In genomic region chr17:17568772-17569195, GRCh38 we compare ENCODE assay signal across 8 cellular contexts. TPM values are rescaled to one million over a fixed set of nuclear protein-coding genes. Genes with fewer than 3 reads are reported as not detected.
A peak's percentile ranks its signal among the peaks of the same experiment; 100 is the strongest.
DNase-seq lines count a peak whose midpoint lies in the region; ATAC-seq and TF ChIP-seq lines count a peak whose summit lies in the region.

No MANE protein-coding gene starts in this region.

- no peaks in the 10 kb centered on the region for H3K9me3 Mint-ChIP-seq in activated CD4-positive, alpha-beta T cell treated with anti-CD3 and anti-CD28 coated beads, Interleukin-2, amount 10 ng/mL, durations not matched to agents 7 days and 5 days

- POLR2A ChIA-PET in activated CD4-positive, alpha-beta T cell treated with anti-CD3 and anti-CD28 coated beads, Interleukin-2, amount 10 ng/mL, durations not matched to agents 7 days and 5 days (lab: Charles Lee): no interaction called here

- no peaks in the 10 kb centered on the region for H3K36me3 Mint-ChIP-seq in activated CD4-positive, alpha-beta T cell treated with anti-CD3 and anti-CD28 coated beads, Interleukin-2, amount 10 ng/mL, durations not matched to agents 7 days and 5 days (ENCODE audit: low read depth)

- no peak overlapping the region for H3K4me3 Mint-ChIP-seq in activated CD4-positive, alpha-beta T cell treated with anti-CD3 and anti-CD28 coated beads, Interleukin-2, amount 10 ng/mL, durations not matched to agents 7 days and 5 days

- H3K27ac ChIP-seq in effector memory CD4-positive, alpha-beta T cell (ENCODE audit: insufficient read depth, low read length, poor library complexity, severe bottlenecking): no peak overlapping the region
- no peak overlapping the region for H3K27ac ChIP-seq in suprapubic skin

- no peaks in the 10 kb centered on the region for H3K4me1 ChIP-seq in effector memory CD4-positive, alpha-beta T cell (ENCODE audit: control insufficient read depth, insufficient read depth, low read length, poor library complexity, severe bottlenecking)
- peaks cover 52% of the 10 kb centered on the region for H3K4me1 ChIP-seq in suprapubic skin

- H3K27me3 ChIP-seq in effector memory CD4-positive, alpha-beta T cell (replicated peaks; ENCODE audit: control insufficient read depth, insufficient read depth, low read length, poor library complexity, severe bottlenecking): no peaks in the 10 kb centered on the region
- no peaks in the 10 kb centered on the region for H3K27me3 ChIP-seq in suprapubic skin

- H3K27ac Mint-ChIP-seq in activated CD4-positive, alpha-beta T cell treated with anti-CD3 and anti-CD28 coated beads, Interleukin-2, amount 10 ng/mL, durations not matched to agents 7 days and 5 days: no peak overlapping the region

- CTCF ChIA-PET in activated CD4-positive, alpha-beta T cell treated with anti-CD3 and anti-CD28 coated beads, Interleukin-2, amount 10 ng/mL, durations not matched to agents 7 days and 5 days (lab: Charles Lee): interaction anchor here (0.6 to 2.1 kb wide), 9 partner anchors 9 to 215 kb away, joined by 3 to 8 read pairs (median 4); no protein-coding TSS in a partner anchor

- TF ChIP-seq EP300 in suprapubic skin (IDR thresholded peaks at IDR 0.05): no peak

- H3K4me1 Mint-ChIP-seq in activated CD4-positive, alpha-beta T cell treated with anti-CD3 and anti-CD28 coated beads, Interleukin-2, amount 10 ng/mL, durations not matched to agents 7 days and 5 days: no peaks in the 10 kb centered on the region

- no peaks in the 10 kb centered on the region for H3K36me3 ChIP-seq in effector memory CD4-positive, alpha-beta T cell (ENCODE audit: control insufficient read depth, insufficient read depth, low read length)
- no peaks in the 10 kb centered on the region for H3K36me3 ChIP-seq in suprapubic skin

- TF ChIP-seq POLR2A in suprapubic skin (IDR thresholded peaks at IDR 0.05): no peak

- DNase-seq in NCI-H1417 (lab: John Stamatoyannopoulos, UW): peak; percentile 10 to 47 (median 23)
- DNase-seq in NCI-H1417 treated with DMSO at 0.1 percent for 48 hours (lab: John Stamatoyannopoulos, UW): no peak
- peak; percentile 50 for DNase-seq in NCI-H1694 (lab: John Stamatoyannopoulos, UW)
- peak; percentile 64 for DNase-seq in activated CD4-positive, alpha-beta T cell treated with anti-CD3 and anti-CD28 coated beads, Interleukin-2, amount 10 ng/mL, durations not matched to agents 7 days and 5 days
- DNase-seq in effector memory CD4-positive, alpha-beta T cell: peak; percentile 6 to 27 (median 9)
- peak; percentile 49 for DNase-seq in myocyte (ENCODE audit: low read depth)
- DNase-seq in suprapubic skin (ENCODE audit: low spot score in 2 of 2): no peak

- ATAC-seq in GM19351 (IDR thresholded peaks at IDR 0.05; ENCODE audit: unreplicated experiment): no peak

- TF ChIP-seq CTCF in suprapubic skin (IDR thresholded peaks at IDR 0.05): peak; percentile 28 to 73

- WGBS in suprapubic skin: 60% methylated on average over 4 of the region's 6 CpGs

- no peak overlapping the region for H3K4me3 ChIP-seq in effector memory CD4-positive, alpha-beta T cell (ENCODE audit: insufficient read depth, low read depth, low read length, poor library complexity, severe bottlenecking)
- H3K4me3 ChIP-seq in suprapubic skin: no peak overlapping the region

- H3K27me3 Mint-ChIP-seq in activated CD4-positive, alpha-beta T cell treated with anti-CD3 and anti-CD28 coated beads, Interleukin-2, amount 10 ng/mL, durations not matched to agents 7 days and 5 days: no peaks in the 10 kb centered on the region

- H3K9me3 ChIP-seq in effector memory CD4-positive, alpha-beta T cell (ENCODE audit: control insufficient read depth, low read length): no peaks in the 10 kb centered on the region
- no peaks in the 10 kb centered on the region for H3K9me3 ChIP-seq in suprapubic skin

RNA-seq across cellular contexts. Expression of gene PEMT, which starts 22.7 kb away (rescaled TPM):
- 10 to 100 TPM; 10.8 to 17.3 TPM for total RNA-seq in activated CD4-positive, alpha-beta T cell treated with anti-CD3 and anti-CD28 coated beads, Interleukin-2, amount 10 ng/mL, durations not matched to agents 7 days and 5 days
- total RNA-seq in myocyte (36.6 and 40.3 TPM in 2 replicates), suprapubic skin (10 to 100 TPM; 25.7 to 60.6 (median 50.0) TPM)
- 32.7 TPM for polyA plus RNA-seq in myocyte (2012)

Comparison
In these comparisons a context has a peak if more than half of its experiments do, and no peak if none do; other contexts are left out.
1. DNase-seq: peak in NCI-H1417 (3 of 3), NCI-H1694 (single experiment), activated CD4-positive, alpha-beta T cell treated with anti-CD3 and anti-CD28 coated beads, Interleukin-2, amount 10 ng/mL, durations not matched to agents 7 days and 5 days (single experiment), effector memory CD4-positive, alpha-beta T cell (3 of 3) and myocyte (single experiment); none in NCI-H1417 treated with DMSO at 0.1 percent for 48 hours (single experiment) and suprapubic skin (0 of 2).